ENCODE assay signal across 1 cellular context in the genomic region with DNA sequence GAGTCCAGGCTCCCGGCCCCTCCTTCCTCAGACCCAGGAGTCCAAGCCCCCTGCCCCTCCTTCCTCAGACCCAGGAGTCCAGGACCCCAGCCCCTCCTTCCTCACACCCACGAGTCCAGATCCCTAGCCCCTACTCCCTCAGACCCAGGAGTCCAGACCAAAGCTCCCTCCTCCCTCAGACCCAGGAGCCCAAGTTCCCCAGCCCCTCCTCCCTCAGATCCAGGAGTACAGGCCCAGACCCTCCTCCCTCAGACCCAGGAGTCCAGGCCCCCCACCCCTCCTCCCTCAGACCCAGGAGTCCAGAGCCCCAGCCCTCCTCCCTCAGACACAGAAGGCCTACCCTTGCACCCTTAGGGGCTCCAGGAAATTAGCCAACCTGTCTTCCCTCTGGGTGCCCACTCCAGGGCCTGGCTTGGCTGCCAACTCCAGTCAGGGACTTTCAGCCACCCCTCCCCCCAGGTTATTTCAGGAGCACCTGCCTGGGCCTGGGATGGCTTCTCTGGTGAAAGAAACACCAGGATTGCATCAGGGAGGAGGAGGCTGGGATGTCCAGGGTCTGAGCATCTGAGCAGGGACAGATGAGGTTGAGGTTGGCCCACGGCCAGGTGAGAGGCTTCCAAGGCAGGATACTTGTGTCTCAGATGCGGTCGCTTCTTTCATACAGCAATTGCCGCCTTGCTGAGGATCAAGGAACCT.
TF ChIP-seq lines count a peak whose summit lies in the region.

A gene with protein sequence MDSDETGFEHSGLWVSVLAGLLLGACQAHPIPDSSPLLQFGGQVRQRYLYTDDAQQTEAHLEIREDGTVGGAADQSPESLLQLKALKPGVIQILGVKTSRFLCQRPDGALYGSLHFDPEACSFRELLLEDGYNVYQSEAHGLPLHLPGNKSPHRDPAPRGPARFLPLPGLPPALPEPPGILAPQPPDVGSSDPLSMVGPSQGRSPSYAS (plus strand): TSS at position 575 of the 696 bp plus-strand sequence. CDS start 713 bp downstream, outside the sequence.

TF ChIP-seq in HEK293, 187 proteins besides CTCF, POLR2A, EP300 and RAD21 (continued from another document and continues in another):
- TF ChIP-seq, protein P1, sequence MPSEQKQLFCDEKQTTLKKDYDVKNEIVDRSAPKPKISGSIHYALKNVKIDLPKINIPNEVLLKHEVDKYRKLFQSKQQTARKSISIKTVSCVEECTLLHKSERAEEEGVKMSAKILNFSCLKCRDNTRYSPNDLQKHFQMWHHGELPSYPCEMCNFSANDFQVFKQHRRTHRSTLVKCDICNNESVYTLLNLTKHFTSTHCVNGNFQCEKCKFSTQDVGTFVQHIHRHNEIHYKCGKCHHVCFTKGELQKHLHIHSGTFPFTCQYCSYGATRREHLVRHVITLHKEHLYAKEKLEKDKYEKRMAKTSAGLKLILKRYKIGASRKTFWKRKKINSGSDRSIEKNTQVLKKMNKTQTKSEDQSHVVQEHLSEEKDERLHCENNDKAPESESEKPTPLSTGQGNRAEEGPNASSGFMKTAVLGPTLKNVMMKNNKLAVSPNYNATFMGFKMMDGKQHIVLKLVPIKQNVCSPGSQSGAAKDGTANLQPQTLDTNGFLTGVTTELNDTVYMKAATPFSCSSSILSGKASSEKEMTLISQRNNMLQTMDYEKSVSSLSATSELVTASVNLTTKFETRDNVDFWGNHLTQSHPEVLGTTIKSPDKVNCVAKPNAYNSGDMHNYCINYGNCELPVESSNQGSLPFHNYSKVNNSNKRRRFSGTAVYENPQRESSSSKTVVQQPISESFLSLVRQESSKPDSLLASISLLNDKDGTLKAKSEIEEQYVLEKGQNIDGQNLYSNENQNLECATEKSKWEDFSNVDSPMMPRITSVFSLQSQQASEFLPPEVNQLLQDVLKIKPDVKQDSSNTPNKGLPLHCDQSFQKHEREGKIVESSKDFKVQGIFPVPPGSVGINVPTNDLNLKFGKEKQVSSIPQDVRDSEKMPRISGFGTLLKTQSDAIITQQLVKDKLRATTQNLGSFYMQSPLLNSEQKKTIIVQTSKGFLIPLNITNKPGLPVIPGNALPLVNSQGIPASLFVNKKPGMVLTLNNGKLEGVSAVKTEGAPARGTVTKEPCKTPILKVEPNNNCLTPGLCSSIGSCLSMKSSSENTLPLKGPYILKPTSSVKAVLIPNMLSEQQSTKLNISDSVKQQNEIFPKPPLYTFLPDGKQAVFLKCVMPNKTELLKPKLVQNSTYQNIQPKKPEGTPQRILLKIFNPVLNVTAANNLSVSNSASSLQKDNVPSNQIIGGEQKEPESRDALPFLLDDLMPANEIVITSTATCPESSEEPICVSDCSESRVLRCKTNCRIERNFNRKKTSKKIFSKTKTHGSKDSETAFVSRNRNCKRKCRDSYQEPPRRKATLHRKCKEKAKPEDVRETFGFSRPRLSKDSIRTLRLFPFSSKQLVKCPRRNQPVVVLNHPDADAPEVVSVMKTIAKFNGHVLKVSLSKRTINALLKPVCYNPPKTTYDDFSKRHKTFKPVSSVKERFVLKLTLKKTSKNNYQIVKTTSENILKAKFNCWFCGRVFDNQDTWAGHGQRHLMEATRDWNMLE (tag by site-specific recombination; conservative IDR thresholded peaks at IDR 0.05; ENCODE audit: low read depth), result 0 out of 2 replicates have a peak, but pooled peaks have one; percentile 31
- TF ChIP-seq ZNF37A (tag by site-specific recombination; IDR thresholded peaks at IDR 0.05) (no peak), IKZF3 (tag by site-specific recombination; IDR thresholded peaks at IDR 0.05) (peak; percentile 86), TRIM28 (IDR thresholded peaks at IDR 0.05; ENCODE audit: borderline replicate concordance, low read length) (no peak), KLF8 (tag by site-specific recombination; IDR thresholded peaks at IDR 0.05) (no peak), ZFP41 (tag by site-specific recombination; IDR thresholded peaks at IDR 0.05; ENCODE audit: borderline replicate concordance) (no peak), TCF7L2 (IDR thresholded peaks at IDR 0.05; ENCODE audit: borderline replicate concordance, low read depth, low read length) (no peak), ZIC2 (tag by site-specific recombination; IDR thresholded peaks at IDR 0.05) (peak; percentile 44; the same call in 1 of the 2 replicates), ZNF596 (tag by site-specific recombination; IDR thresholded peaks at IDR 0.05) (no peak), ZNF132 (tag by site-specific recombination; IDR thresholded peaks at IDR 0.05; ENCODE audit: borderline replicate concordance) (no peak), YY2 (tag by site-specific recombination; IDR thresholded peaks at IDR 0.05) (no peak), ZNF366 (tag by site-specific recombination; conservative IDR thresholded peaks at IDR 0.05) (0 out of 2 replicates have a peak, but pooled peaks have one; percentile 30), ZNF692 (tag by site-specific recombination; IDR thresholded peaks at IDR 0.05) (peak; percentile 83), ZEB2 (tag by site-specific recombination; IDR thresholded peaks at IDR 0.05) (peak; percentile 48), ZNF16 (tag by site-specific recombination; IDR thresholded peaks at IDR 0.05; ENCODE audit: low read depth) (no peak), ZNF324 (tag by site-specific recombination; IDR thresholded peaks at IDR 0.05) (peak; percentile 22; the same call in 1 of the 2 replicates), ZNF302 (tag by site-specific recombination; IDR thresholded peaks at IDR 0.05; ENCODE audit: low read depth) (no peak), ZBTB20 (tag by site-specific recombination; IDR thresholded peaks at IDR 0.05) (peak; percentile 33; the same call in 1 of the 2 replicates), ZNF660 (tag by site-specific recombination; IDR thresholded peaks at IDR 0.05) (peak; percentile 85; the same call in 1 of the 2 replicates), ZNF621 (tag by site-specific recombination; IDR thresholded peaks at IDR 0.05) (no peak), ZNF76 (tag by site-specific recombination; IDR thresholded peaks at IDR 0.05; ENCODE audit: borderline replicate concordance, low read depth) (0 out of 2 replicates have a peak, but pooled peaks have one; percentile 24), ZSCAN30 (tag by site-specific recombination; IDR thresholded peaks at IDR 0.05) (no peak), ZNF24 (tag by site-specific recombination; IDR thresholded peaks at IDR 0.05) (0 out of 2 replicates have a peak, but pooled peaks have one; percentile 45), PRDM4 (tag by site-specific recombination; IDR thresholded peaks at IDR 0.05) (peak; percentile 16; the same call in 1 of the 2 replicates)
- TF ChIP-seq, protein P2, sequence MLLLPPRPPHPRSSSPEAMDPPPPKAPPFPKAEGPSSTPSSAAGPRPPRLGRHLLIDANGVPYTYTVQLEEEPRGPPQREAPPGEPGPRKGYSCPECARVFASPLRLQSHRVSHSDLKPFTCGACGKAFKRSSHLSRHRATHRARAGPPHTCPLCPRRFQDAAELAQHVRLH (tag by site-specific recombination; IDR thresholded peaks at IDR 0.05), result 0 out of 2 replicates have a peak, but pooled peaks have one; percentile 13
- TF ChIP-seq, protein P3, sequence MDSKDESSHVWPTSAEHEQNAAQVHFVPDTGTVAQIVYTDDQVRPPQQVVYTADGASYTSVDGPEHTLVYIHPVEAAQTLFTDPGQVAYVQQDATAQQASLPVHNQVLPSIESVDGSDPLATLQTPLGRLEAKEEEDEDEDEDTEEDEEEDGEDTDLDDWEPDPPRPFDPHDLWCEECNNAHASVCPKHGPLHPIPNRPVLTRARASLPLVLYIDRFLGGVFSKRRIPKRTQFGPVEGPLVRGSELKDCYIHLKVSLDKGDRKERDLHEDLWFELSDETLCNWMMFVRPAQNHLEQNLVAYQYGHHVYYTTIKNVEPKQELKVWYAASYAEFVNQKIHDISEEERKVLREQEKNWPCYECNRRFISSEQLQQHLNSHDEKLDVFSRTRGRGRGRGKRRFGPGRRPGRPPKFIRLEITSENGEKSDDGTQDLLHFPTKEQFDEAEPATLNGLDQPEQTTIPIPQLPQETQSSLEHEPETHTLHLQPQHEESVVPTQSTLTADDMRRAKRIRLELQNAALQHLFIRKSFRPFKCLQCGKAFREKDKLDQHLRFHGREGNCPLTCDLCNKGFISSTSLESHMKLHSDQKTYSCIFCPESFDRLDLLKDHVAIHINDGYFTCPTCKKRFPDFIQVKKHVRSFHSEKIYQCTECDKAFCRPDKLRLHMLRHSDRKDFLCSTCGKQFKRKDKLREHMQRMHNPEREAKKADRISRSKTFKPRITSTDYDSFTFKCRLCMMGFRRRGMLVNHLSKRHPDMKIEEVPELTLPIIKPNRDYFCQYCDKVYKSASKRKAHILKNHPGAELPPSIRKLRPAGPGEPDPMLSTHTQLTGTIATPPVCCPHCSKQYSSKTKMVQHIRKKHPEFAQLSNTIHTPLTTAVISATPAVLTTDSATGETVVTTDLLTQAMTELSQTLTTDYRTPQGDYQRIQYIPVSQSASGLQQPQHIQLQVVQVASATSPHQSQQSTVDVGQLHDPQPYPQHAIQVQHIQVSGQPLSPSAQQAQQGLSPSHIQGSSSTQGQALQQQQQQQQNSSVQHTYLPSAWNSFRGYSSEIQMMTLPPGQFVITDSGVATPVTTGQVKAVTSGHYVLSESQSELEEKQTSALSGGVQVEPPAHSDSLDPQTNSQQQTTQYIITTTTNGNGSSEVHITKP (tag by site-specific recombination; IDR thresholded peaks at IDR 0.05), result peak; percentile 50; the same call in 1 of the 2 replicates
- TF ChIP-seq, protein P4, sequence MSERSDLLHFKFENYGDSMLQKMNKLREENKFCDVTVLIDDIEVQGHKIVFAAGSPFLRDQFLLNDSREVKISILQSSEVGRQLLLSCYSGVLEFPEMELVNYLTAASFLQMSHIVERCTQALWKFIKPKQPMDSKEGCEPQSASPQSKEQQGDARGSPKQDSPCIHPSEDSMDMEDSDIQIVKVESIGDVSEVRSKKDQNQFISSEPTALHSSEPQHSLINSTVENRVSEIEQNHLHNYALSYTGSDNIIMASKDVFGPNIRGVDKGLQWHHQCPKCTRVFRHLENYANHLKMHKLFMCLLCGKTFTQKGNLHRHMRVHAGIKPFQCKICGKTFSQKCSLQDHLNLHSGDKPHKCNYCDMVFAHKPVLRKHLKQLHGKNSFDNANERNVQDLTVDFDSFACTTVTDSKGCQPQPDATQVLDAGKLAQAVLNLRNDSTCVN (tag by site-specific recombination; optimal IDR thresholded peaks at IDR 0.05), result no peak
- TF ChIP-seq, protein P5, sequence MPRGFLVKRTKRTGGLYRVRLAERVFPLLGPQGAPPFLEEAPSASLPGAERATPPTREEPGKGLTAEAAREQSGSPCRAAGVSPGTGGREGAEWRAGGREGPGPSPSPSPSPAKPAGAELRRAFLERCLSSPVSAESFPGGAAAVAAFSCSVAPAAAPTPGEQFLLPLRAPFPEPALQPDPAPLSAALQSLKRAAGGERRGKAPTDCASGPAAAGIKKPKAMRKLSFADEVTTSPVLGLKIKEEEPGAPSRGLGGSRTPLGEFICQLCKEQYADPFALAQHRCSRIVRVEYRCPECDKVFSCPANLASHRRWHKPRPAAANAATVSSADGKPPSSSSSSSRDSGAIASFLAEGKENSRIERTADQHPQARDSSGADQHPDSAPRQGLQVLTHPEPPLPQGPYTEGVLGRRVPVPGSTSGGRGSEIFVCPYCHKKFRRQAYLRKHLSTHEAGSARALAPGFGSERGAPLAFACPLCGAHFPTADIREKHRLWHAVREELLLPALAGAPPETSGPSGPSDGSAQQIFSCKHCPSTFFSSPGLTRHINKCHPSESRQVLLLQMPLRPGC (tag by site-specific recombination; IDR thresholded peaks at IDR 0.05), result no peak
- TF ChIP-seq, protein P6, sequence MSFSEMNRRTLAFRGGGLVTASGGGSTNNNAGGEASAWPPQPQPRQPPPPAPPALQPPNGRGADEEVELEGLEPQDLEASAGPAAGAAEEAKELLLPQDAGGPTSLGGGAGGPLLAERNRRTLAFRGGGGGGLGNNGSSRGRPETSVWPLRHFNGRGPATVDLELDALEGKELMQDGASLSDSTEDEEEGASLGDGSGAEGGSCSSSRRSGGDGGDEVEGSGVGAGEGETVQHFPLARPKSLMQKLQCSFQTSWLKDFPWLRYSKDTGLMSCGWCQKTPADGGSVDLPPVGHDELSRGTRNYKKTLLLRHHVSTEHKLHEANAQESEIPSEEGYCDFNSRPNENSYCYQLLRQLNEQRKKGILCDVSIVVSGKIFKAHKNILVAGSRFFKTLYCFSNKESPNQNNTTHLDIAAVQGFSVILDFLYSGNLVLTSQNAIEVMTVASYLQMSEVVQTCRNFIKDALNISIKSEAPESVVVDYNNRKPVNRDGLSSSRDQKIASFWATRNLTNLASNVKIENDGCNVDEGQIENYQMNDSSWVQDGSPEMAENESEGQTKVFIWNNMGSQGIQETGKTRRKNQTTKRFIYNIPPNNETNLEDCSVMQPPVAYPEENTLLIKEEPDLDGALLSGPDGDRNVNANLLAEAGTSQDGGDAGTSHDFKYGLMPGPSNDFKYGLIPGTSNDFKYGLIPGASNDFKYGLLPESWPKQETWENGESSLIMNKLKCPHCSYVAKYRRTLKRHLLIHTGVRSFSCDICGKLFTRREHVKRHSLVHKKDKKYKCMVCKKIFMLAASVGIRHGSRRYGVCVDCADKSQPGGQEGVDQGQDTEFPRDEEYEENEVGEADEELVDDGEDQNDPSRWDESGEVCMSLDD (tag by site-specific recombination; IDR thresholded peaks at IDR 0.05), result peak; percentile 25; the same call in 1 of the 2 replicates
